ENCODE assay signal across 7 cellular contexts in the genomic region with DNA sequence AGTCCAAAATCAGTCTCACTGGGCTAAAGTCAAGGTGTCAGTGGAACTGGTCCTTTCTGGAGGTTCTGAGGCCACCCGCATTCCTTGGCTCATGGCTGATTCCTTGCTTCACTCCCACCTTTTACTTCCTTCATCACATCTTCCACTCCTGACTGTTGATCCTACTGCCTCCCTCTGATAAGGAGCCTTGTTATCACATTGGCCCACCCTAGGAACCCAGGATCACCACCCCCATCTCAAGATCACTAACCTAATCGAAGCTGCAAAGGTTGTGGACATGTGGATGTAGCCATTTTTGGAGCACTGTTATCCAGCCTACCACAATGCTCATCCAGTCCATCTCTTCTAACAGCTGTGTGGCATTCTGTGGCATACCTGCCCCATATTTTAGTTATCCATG.
"Had no signal": no experiment of that assay in that cellular context is flagged by ENCODE, and none has a peak within 500 bp of the region (broad histone marks: within the 10 kb centered on the region; RNA-seq: fewer than 3 reads in every experiment).

No MANE protein-coding gene starts in this region.

- H3K27me3 Mint-ChIP-seq: IgD-negative memory B cell had no signal

- ATAC-seq: HepG2 had no signal

- H3K4me3 Mint-ChIP-seq: IgD-negative memory B cell had no signal

- H3K27ac ChIP-seq: HL-60 had no signal

- FAIRE-seq: HepG2, HTR-8/SVneo had no signal

- DNase-seq: IMR-90, KBM-7, KG1 had no signal

- H3K36me3 Mint-ChIP-seq: IgD-negative memory B cell had no signal
